ENCODE assay signal across 7 cellular contexts in the genomic region with DNA sequence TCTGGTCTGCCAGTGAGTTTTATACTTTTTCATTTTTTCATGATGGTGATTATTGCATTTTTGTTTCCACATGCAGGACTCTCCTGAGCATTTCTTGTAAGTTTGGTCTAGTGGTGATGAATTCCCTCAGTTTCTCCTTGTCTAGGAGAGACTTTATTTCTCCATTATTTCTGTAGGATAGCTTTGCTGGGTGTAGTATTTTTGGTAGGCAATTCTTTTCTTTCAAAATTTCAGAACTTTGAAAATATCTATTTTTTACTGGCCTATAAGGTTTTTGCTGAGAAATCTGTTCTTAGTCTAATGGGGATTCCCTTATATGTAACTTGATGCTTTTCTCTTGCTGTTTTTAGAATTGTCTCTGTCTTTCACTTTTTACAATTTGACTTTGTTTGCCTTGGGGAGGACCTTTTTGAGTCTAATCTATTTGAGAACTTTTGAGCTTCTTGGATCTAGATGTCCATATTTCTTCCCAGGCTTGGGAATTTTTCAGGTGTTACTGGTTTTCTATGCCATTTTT.
"Had no signal": no experiment of that assay in that cellular context is flagged by ENCODE, and none has a peak within 500 bp of the region (broad histone marks: within the 10 kb centered on the region; RNA-seq: fewer than 3 reads in every experiment).

No MANE protein-coding gene starts in this region.

- H3K4me3 Mint-ChIP-seq: GM23338 had no signal

- H3K36me3 ChIP-seq: HAP-1 had no signal

- H3K4me3 ChIP-seq: GM23338, HAP-1, K562 had no signal

- DNase-seq: H7, IMR-90, KG1 had no signal

- ATAC-seq: GM23338, HCT116, K562 had no signal

- H3K4me1 ChIP-seq: HAP-1 had no signal

- H3K9me3 ChIP-seq: HAP-1 had no signal

- H3K27ac Mint-ChIP-seq: GM23338 had no signal
